9 cellular contexts compared by ENCODE assay signal in the genomic region with DNA sequence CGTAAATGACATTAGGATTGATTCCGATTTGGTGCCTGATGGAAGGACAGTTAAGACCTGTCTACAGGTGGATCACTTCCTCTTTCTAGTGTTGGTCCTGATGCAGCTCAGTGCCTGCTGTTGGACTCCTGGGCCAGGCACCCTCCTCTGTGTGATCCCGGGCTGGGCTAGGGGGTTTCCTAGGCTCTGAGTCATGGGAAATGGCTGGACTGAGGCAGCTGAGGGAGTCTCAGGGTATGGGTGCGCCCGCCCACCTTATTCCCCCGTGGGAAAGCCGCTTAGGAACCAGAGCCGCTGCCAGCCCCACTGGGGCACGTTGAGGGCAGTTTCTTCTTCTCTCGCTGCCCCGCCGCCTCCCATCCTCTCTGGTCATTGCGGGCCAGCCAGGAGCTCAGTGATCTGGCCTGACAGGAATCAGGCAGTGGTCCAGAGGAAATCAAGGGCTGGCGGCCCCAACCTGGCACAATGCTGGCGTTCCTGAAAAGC. TPM values are rescaled to one million over a fixed set of nuclear protein-coding genes. Genes with fewer than 3 reads are reported as not detected.
DNase-seq lines count a peak whose midpoint lies in the region; ATAC-seq and TF ChIP-seq lines count a peak whose summit lies in the region.
"Had no signal": no experiment of that assay in that cellular context is flagged by ENCODE, and none has a peak within 500 bp of the region (broad histone marks: within the 10 kb centered on the region; RNA-seq: fewer than 3 reads in every experiment).

No MANE protein-coding gene starts in this region.

- H3K4me3 ChIP-seq in BLaER1 (no peak overlapping the region), gastroesophageal sphincter (peak overlapping the region in 1 of 2 donors; percentile 30)
- H3K4me3 ChIP-seq: thyroid gland had no signal

- H3K9ac ChIP-seq in BLaER1, result no peak overlapping the region

- WGBS in gastroesophageal sphincter (ENCODE audit: low coverage in 1 of 2), 2 donors, result 41 to 87% methylated on average over 3 to 9 of the region's 15 CpGs

- H3K27me3 ChIP-seq in BLaER1 (0 out of 2 replicates have a peak, but pooled peaks cover 3% of the 10 kb centered on the region), gastroesophageal sphincter (no peaks in the 10 kb centered on the region)
- H3K27me3 ChIP-seq: thyroid gland had no signal

- H3K36me3 ChIP-seq in BLaER1 (peaks cover 46% of the 10 kb centered on the region), gastroesophageal sphincter (peaks cover 0 to 40% of the 10 kb centered on the region in 2 donors)
- H3K36me3 ChIP-seq: thyroid gland had no signal

- peaks cover 99% of the 10 kb centered on the region for H4K20me1 ChIP-seq in BLaER1

- peak overlapping the region; percentile 41 for H3K4me2 ChIP-seq in BLaER1

- peak; percentile 48 to 59 for DNase-seq in activated CD4-positive, alpha-beta T cell treated with anti-CD3 and anti-CD28 coated beads, Interleukin-2, amount 50 U/mL, for 4 hours
- DNase-seq in cortex of kidney (lab: John Stamatoyannopoulos, UW), result no peak
- no peak for DNase-seq in medulla oblongata (ENCODE audit: extremely low spot score)
- DNase-seq in SKM-1 (lab: John Stamatoyannopoulos, UW; ENCODE audit: unreplicated experiment), result no peak

- H3K4me1 ChIP-seq in BLaER1 (peaks cover 76% of the 10 kb centered on the region), gastroesophageal sphincter (peaks cover 0 to 39% (median 17%) of the 10 kb centered on the region in 3 donors)

- no peak for TF ChIP-seq EP300 in gastroesophageal sphincter (IDR thresholded peaks at IDR 0.05)

- H3K27ac ChIP-seq in BLaER1, result no peak overlapping the region
- peak overlapping the region in 3 of 4 donors; percentile 38 to 48 (median 42) for H3K27ac ChIP-seq in gastroesophageal sphincter
- H3K27ac ChIP-seq: thyroid gland had no signal

- ATAC-seq in GM21360 (IDR thresholded peaks at IDR 0.05; ENCODE audit: unreplicated experiment) (peak; percentile 65), gastroesophageal sphincter (peak; percentile 37), HG03025 (IDR thresholded peaks at IDR 0.05; ENCODE audit: low FRiP score, unreplicated experiment) (no peak)

- H3K9me3 ChIP-seq in BLaER1, result no peaks in the 10 kb centered on the region
- no peaks in the 10 kb centered on the region for H3K9me3 ChIP-seq in gastroesophageal sphincter
- H3K9me3 ChIP-seq: thyroid gland had no signal

- no peak for TF ChIP-seq POLR2A in gastroesophageal sphincter (IDR thresholded peaks at IDR 0.05)

- TF ChIP-seq CTCF in gastroesophageal sphincter (IDR thresholded peaks at IDR 0.05), result no peak

RNA-seq across cellular contexts. Expression of a gene that starts 12.9 kb away (rescaled TPM):
- 1 to 10 TPM in 2 of 4 donors, under 1 TPM in 2; 0.94 to 1.4 (median 1.1) TPM for total RNA-seq in gastroesophageal sphincter

RNA-seq across cellular contexts. Expression of a gene that starts 49.3 kb away (rescaled TPM):
- 100 to 1,000 TPM; 313 to 463 (median 399) TPM for total RNA-seq in gastroesophageal sphincter

Comparison
In these comparisons a context has a peak if more than half of its experiments do, and no peak if none do; other contexts are left out.
1. DNase-seq: peak in activated CD4-positive, alpha-beta T cell treated with anti-CD3 and anti-CD28 coated beads, Interleukin-2, amount 50 U/mL, for 4 hours (2 of 2); none in cortex of kidney (single experiment), medulla oblongata (single experiment) and SKM-1 (single experiment).